ENCODE assay signal across 1 cellular context in the genomic region with DNA sequence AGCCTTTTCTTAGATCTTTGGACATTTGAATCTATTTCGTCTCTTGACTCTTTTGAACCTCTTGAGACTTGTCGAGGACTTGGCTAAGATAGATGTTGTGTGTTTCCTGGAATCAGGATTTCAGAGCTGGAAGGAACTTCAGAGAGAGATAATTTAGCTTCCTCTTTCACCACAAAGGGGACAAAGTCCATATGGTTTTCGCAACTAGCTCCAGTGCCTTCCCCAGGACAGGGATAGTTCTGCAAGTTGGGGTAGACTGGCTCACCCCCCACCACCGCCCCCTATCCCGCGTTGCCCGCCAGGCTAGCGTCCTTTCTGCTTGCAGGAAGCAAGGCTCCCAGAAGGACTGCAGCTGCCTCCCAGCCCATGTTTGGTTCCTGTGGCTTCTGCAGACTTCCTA.
TF ChIP-seq lines count a peak whose summit lies in the region.

No MANE protein-coding gene starts in this region.

TF ChIP-seq in HepG2, 621 proteins besides CTCF, POLR2A, EP300 and RAD21 (continued from another document and continues in another):
- TF ChIP-seq ATF6 (CRISPR knock-in tag; conservative IDR thresholded peaks at IDR 0.05) (no peak), ZBTB4 (CRISPR knock-in tag; IDR thresholded peaks at IDR 0.05; ENCODE audit: borderline replicate concordance) (no peak), ZNF33A (CRISPR knock-in tag; IDR thresholded peaks at IDR 0.05; ENCODE audit: borderline replicate concordance) (no peak), POGZ (CRISPR knock-in tag; IDR thresholded peaks at IDR 0.05) (peak; percentile 83), PRDM10 (CRISPR knock-in tag; IDR thresholded peaks at IDR 0.05; ENCODE audit: low read depth) (0 out of 2 replicates have a peak, but pooled peaks have one; percentile 41), SATB2 (CRISPR knock-in tag; IDR thresholded peaks at IDR 0.05) (no peak), FOXC1 (CRISPR knock-in tag; IDR thresholded peaks at IDR 0.05; ENCODE audit: borderline replicate concordance) (no peak), RARG (CRISPR knock-in tag; IDR thresholded peaks at IDR 0.05; ENCODE audit: low read depth) (no peak), ELF1 (CRISPR knock-in tag; IDR thresholded peaks at IDR 0.05) (peak; percentile 41; the same call in 1 of the 2 replicates), ZNF883 (CRISPR knock-in tag; IDR thresholded peaks at IDR 0.05; ENCODE audit: not compliant biosample characterization) (no peak), KDM6A (CRISPR knock-in tag; IDR thresholded peaks at IDR 0.05; ENCODE audit: low read depth) (peak; percentile 77), CEBPG (CRISPR knock-in tag; IDR thresholded peaks at IDR 0.05) (peak; percentile 97), NCOR1 (IDR thresholded peaks at IDR 0.05; ENCODE audit: borderline replicate concordance, low read length) (peak; percentile 95; the same call in 1 of the 2 replicates), RXRA (CRISPR knock-in tag; IDR thresholded peaks at IDR 0.05) (peak; percentile 56; the same call in 1 of the 2 replicates), TFDP2 (CRISPR knock-in tag; IDR thresholded peaks at IDR 0.05) (0 out of 2 replicates have a peak, but pooled peaks have one; percentile 37), GPN1 (CRISPR knock-in tag; IDR thresholded peaks at IDR 0.05; ENCODE audit: borderline replicate concordance) (no peak), TEAD3 (CRISPR knock-in tag; optimal IDR thresholded peaks at IDR 0.05; ENCODE audit: borderline replicate concordance) (peak; percentile 64), ZNF431 (CRISPR knock-in tag; IDR thresholded peaks at IDR 0.05; ENCODE audit: borderline replicate concordance, low read depth) (no peak), GTF3A (CRISPR knock-in tag; conservative IDR thresholded peaks at IDR 0.05) (no peak), FOXO1 (CRISPR knock-in tag; IDR thresholded peaks at IDR 0.05) (peak; percentile 65; the same call in 1 of the 2 replicates), RFXANK (CRISPR knock-in tag; IDR thresholded peaks at IDR 0.05) (no peak), TGIF2 (CRISPR knock-in tag; IDR thresholded peaks at IDR 0.05) (no peak), MTF1 (CRISPR knock-in tag; IDR thresholded peaks at IDR 0.05) (no peak), EEA1 (CRISPR knock-in tag; IDR thresholded peaks at IDR 0.05; ENCODE audit: borderline replicate concordance) (no peak), ZFAT (CRISPR knock-in tag; conservative IDR thresholded peaks at IDR 0.05) (no peak), ATF7-NPFF (CRISPR knock-in tag; IDR thresholded peaks at IDR 0.05; ENCODE audit: low read depth) (no peak), ZNF644 (CRISPR knock-in tag; IDR thresholded peaks at IDR 0.05; ENCODE audit: low read depth) (peak; percentile 89), ZNF274 (CRISPR knock-in tag; IDR thresholded peaks at IDR 0.05) (no peak), HMGXB4 (CRISPR knock-in tag; IDR thresholded peaks at IDR 0.05; ENCODE audit: borderline replicate concordance in 1 of 2, low read depth in 1 of 2) (no peak), KLF13 (CRISPR knock-in tag; IDR thresholded peaks at IDR 0.05) (no peak), PHF8 (CRISPR knock-in tag; IDR thresholded peaks at IDR 0.05) (no peak), ZNF543 (CRISPR knock-in tag; IDR thresholded peaks at IDR 0.05) (no peak), ZNF761 (CRISPR knock-in tag; conservative IDR thresholded peaks at IDR 0.05) (0 out of 2 replicates have a peak, but pooled peaks have one; percentile 26), CEBPB (IDR thresholded peaks at IDR 0.05; ENCODE audit: borderline replicate concordance, low read depth, low read length) (peak; percentile 95), STAT6 (CRISPR knock-in tag; IDR thresholded peaks at IDR 0.05; ENCODE audit: borderline replicate concordance) (0 out of 2 replicates have a peak, but pooled peaks have one; percentile 33)
- TF ChIP-seq, protein P1, sequence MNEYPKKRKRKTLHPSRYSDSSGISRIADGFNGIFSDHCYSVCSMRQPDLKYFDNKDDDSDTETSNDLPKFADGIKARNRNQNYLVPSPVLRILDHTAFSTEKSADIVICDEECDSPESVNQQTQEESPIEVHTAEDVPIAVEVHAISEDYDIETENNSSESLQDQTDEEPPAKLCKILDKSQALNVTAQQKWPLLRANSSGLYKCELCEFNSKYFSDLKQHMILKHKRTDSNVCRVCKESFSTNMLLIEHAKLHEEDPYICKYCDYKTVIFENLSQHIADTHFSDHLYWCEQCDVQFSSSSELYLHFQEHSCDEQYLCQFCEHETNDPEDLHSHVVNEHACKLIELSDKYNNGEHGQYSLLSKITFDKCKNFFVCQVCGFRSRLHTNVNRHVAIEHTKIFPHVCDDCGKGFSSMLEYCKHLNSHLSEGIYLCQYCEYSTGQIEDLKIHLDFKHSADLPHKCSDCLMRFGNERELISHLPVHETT (CRISPR knock-in tag; conservative IDR thresholded peaks at IDR 0.05) = no peak
- TF ChIP-seq, protein P2, sequence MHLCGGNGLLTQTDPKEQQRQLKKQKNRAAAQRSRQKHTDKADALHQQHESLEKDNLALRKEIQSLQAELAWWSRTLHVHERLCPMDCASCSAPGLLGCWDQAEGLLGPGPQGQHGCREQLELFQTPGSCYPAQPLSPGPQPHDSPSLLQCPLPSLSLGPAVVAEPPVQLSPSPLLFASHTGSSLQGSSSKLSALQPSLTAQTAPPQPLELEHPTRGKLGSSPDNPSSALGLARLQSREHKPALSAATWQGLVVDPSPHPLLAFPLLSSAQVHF (CRISPR knock-in tag; IDR thresholded peaks at IDR 0.05) = no peak
- TF ChIP-seq, protein P3, sequence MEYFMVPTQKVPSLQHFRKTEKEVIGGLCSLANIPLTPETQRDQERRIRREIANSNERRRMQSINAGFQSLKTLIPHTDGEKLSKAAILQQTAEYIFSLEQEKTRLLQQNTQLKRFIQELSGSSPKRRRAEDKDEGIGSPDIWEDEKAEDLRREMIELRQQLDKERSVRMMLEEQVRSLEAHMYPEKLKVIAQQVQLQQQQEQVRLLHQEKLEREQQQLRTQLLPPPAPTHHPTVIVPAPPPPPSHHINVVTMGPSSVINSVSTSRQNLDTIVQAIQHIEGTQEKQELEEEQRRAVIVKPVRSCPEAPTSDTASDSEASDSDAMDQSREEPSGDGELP (IDR thresholded peaks at IDR 0.05; ENCODE audit: borderline replicate concordance, low read depth) = no peak
- TF ChIP-seq, protein P4, sequence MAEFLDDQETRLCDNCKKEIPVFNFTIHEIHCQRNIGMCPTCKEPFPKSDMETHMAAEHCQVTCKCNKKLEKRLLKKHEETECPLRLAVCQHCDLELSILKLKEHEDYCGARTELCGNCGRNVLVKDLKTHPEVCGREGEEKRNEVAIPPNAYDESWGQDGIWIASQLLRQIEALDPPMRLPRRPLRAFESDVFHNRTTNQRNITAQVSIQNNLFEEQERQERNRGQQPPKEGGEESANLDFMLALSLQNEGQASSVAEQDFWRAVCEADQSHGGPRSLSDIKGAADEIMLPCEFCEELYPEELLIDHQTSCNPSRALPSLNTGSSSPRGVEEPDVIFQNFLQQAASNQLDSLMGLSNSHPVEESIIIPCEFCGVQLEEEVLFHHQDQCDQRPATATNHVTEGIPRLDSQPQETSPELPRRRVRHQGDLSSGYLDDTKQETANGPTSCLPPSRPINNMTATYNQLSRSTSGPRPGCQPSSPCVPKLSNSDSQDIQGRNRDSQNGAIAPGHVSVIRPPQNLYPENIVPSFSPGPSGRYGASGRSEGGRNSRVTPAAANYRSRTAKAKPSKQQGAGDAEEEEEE (CRISPR knock-in tag; IDR thresholded peaks at IDR 0.05; ENCODE audit: borderline replicate concordance) = no peak
